9 cellular contexts compared by ENCODE assay signal in the genomic region with DNA sequence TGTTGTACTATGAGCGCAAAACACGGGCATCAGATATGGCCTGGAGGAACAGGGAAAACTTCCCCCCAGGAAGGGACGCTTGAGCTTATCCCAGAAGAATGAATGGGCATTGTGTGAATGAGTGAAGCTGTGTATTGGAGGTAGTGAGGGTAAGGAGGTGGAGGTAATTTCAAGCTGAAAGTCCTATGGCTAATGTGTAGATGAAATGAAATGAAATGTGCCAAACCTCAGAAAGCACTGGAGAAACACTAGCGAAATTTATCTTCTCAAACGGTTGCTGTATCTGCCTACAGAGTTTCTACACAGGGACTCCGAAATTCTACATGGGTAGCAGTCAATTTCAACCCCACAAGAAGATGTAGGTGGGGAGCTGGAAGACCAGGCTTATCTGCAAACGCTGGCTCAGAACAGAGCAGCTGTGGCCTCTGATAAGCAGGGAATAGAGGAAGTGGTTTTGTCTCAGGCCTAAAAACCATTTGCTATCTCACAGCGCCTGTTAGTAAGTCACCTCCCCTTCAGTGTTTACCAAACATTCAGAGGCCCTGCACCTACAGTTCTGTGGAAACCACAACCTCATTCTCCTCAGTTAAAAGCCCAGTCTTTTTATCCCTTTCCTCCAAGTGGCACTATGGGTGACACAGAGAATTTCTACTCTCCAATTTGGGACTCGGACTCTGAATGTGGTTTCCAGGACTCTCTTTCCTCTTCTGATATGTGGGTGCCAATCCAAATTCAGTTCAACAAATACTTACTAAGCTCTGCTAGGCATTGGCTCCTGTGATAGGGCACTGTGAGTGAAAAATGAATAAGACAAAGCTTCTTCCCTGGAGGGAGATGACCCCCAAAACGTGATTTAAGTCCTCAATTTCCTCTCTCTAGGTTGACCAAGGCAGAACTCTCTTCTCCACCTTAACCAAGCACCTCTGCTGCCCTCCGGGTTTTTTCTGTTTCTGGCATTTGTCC. TPM values are rescaled to one million over a fixed set of nuclear protein-coding genes. Genes with fewer than 3 reads are reported as not detected.
A peak's percentile ranks its signal among the peaks of the same experiment; 100 is the strongest.
DNase-seq lines count a peak whose midpoint lies in the region; ATAC-seq and TF ChIP-seq lines count a peak whose summit lies in the region.
"Had no signal": no experiment of that assay in that cellular context is flagged by ENCODE, and none has a peak within 500 bp of the region (broad histone marks: within the 10 kb centered on the region; RNA-seq: fewer than 3 reads in every experiment).

No MANE protein-coding gene starts in this region.

- peak overlapping the region in 1 of 2 donors; percentile 66 for H3K9ac ChIP-seq in colonic mucosa (ENCODE audit: low read depth in 2 of 2, low read length in 2 of 2)

- TF ChIP-seq CTCF in cardiac muscle cell (IDR thresholded peaks at IDR 0.05; ENCODE audit: low read depth, low read length), result no peak
- TF ChIP-seq CTCF in left ventricle myocardium inferior (IDR thresholded peaks at IDR 0.05; ENCODE audit: borderline replicate concordance), result no peak
- no peak for TF ChIP-seq CTCF in RWPE2 (IDR thresholded peaks at IDR 0.05; ENCODE audit: poor library complexity, severe bottlenecking)
- TF ChIP-seq CTCF in colonic mucosa (IDR thresholded peaks at IDR 0.05), result no peak

- H3K27me3 ChIP-seq in cardiac muscle cell, result no peaks in the 10 kb centered on the region
- no peaks in the 10 kb centered on the region for H3K27me3 ChIP-seq in left ventricle myocardium inferior (ENCODE audit: low read depth)
- no peaks in the 10 kb centered on the region for H3K27me3 ChIP-seq in RWPE2 (ENCODE audit: insufficient read depth, poor library complexity, severe bottlenecking)
- H3K27me3 ChIP-seq in colonic mucosa, result no peaks in the 10 kb centered on the region

- H3K4me1 ChIP-seq in cardiac muscle cell (ENCODE audit: low read depth), result peaks cover 17% of the 10 kb centered on the region
- H3K4me1 ChIP-seq in left ventricle myocardium inferior, result peaks cover 14% of the 10 kb centered on the region
- peaks cover 7% of the 10 kb centered on the region for H3K4me1 ChIP-seq in RWPE2 (ENCODE audit: insufficient read depth, poor library complexity, severe bottlenecking)
- H3K4me1 ChIP-seq in colonic mucosa, result no peaks in the 10 kb centered on the region

- no peaks in the 10 kb centered on the region for H3K36me3 ChIP-seq in cardiac muscle cell
- no peaks in the 10 kb centered on the region for H3K36me3 ChIP-seq in left ventricle myocardium inferior
- no peaks in the 10 kb centered on the region for H3K36me3 ChIP-seq in RWPE2 (ENCODE audit: low read depth)
- no peaks in the 10 kb centered on the region for H3K36me3 ChIP-seq in colonic mucosa

- intact Hi-C loops in left ventricle myocardium inferior (cut with micrococcal nuclease) (no loop called here), colonic mucosa (cut with DNase I) (loop anchor here (10.0 kb wide), 1 partner anchor 65 kb away; no protein-coding TSS in a partner anchor)

- H3K27ac ChIP-seq in cardiac muscle cell, result peak overlapping the region; percentile 61
- no peak overlapping the region for H3K27ac ChIP-seq in left ventricle myocardium inferior (replicated peaks)
- H3K27ac ChIP-seq in RWPE2 (ENCODE audit: poor library complexity, severe bottlenecking), result no peak overlapping the region
- peak overlapping the region; percentile 89 for H3K27ac ChIP-seq in colonic mucosa
- H3K27ac ChIP-seq: C4-2B had no signal

- H3K4me3 ChIP-seq in cardiac muscle cell, result no peak overlapping the region
- no peak overlapping the region for H3K4me3 ChIP-seq in left ventricle myocardium inferior
- H3K4me3 ChIP-seq in RWPE2 (ENCODE audit: severe bottlenecking), result no peak overlapping the region
- H3K4me3 ChIP-seq in colonic mucosa, result no peak overlapping the region

- H3K9me3 ChIP-seq in cardiac muscle cell (ENCODE audit: low read depth) (no peaks in the 10 kb centered on the region), left ventricle myocardium inferior (replicated peaks) (peaks cover 14% of the 10 kb centered on the region), RWPE2 (ENCODE audit: severe bottlenecking) (no peaks in the 10 kb centered on the region), colonic mucosa (no peaks in the 10 kb centered on the region)

- DNase-seq in cardiac muscle cell (ENCODE audit: low read depth in 1 of 2, low spot score in 1 of 2) (peak; percentile 13 to 44), left ventricle myocardium inferior (no peak), RWPE2 (ENCODE audit: low spot score) (no peak), colonic mucosa (peak; percentile 77), GOT3 (lab: John Stamatoyannopoulos, UW) (no peak), HCEC 1CT (no peak)
- peak; percentile 24 for DNase-seq in stimulated activated CD4-positive, alpha-beta T cell treated with anti-CD3 and anti-CD28 coated beads, Interleukin-2, amount 100 ng/mL, for 4 hours (ENCODE audit: low read depth)

- ATAC-seq in HG03060 (IDR thresholded peaks at IDR 0.05; ENCODE audit: low read depth, unreplicated experiment) (peak; percentile 88), RWPE2 (ENCODE audit: low read depth) (peak; percentile 31; the same call in 2 of the 3 replicates)

RNA-seq across cellular contexts. Expression of gene SLAMF6, which starts 17.1 kb away (rescaled TPM):
- total RNA-seq in cardiac muscle cell, result not detected in 2 replicates
- polyA plus RNA-seq in cardiac muscle cell, result not detected in 2 replicates
- total RNA-seq in left ventricle myocardium inferior, result 0.22 TPM
- total RNA-seq in colonic mucosa, result 1 to 10 TPM; 1.1 to 1.4 TPM

RNA-seq across cellular contexts. Expression of gene CD84, which starts 39.1 kb away (rescaled TPM):
- total RNA-seq in cardiac muscle cell, result not detected in 2 replicates
- polyA plus RNA-seq in cardiac muscle cell, result not detected in 2 replicates
- total RNA-seq in left ventricle myocardium inferior, result 3.6 TPM
- total RNA-seq in colonic mucosa, result 1 to 10 TPM; 1.3 to 3.0 TPM

Comparison
In these comparisons a context has a peak if more than half of its experiments do, and no peak if none do; other contexts are left out.
1. DNase-seq: peak in cardiac muscle cell (2 of 2), colonic mucosa (single experiment) and stimulated activated CD4-positive, alpha-beta T cell treated with anti-CD3 and anti-CD28 coated beads, Interleukin-2, amount 100 ng/mL, for 4 hours (single experiment); none in left ventricle myocardium inferior (single experiment), RWPE2 (single experiment), GOT3 (single experiment) and HCEC 1CT (single experiment).
2. H3K27ac ChIP-seq: peak in cardiac muscle cell (single experiment) and colonic mucosa (single experiment); none in left ventricle myocardium inferior (single experiment) and RWPE2 (single experiment).